ENCODE assay signal across 10 cellular contexts in genomic region chr1:76764638-76765572, GRCh38.
DNase-seq lines count a peak whose midpoint lies in the region; ATAC-seq lines count a peak whose summit lies in the region.
"Had no signal": no experiment of that assay in that cellular context is flagged by ENCODE, and none has a peak within 500 bp of the region (broad histone marks: within the 10 kb centered on the region; RNA-seq: fewer than 3 reads in every experiment).

No MANE protein-coding gene starts in this region.

- ATAC-seq in HG02610 (IDR thresholded peaks at IDR 0.05; ENCODE audit: unreplicated experiment) (no peak), HG02763 (IDR thresholded peaks at IDR 0.05; ENCODE audit: unreplicated experiment) (no peak)

- intact Hi-C loops in posterior cingulate gyrus (cut with DNase I): no loop called here

- in situ Hi-C loops in G401 (cut with HindIII; ENCODE audit: low sequenced_read_pairs): no loop called here

- DNase-seq in G401 (ENCODE audit: low spot score): peak; percentile 19
- DNase-seq in NCI-H446 (lab: John Stamatoyannopoulos, UW): peak; percentile 11 to 36
- peak; percentile 45 to 66 for DNase-seq in dermis microvascular lymphatic vessel endothelial cell (ENCODE audit: low read depth in 2 of 2)
- DNase-seq in posterior cingulate gyrus: peak in 7 of 10 donors; percentile 18 to 83 (median 34)
- DNase-seq in stimulated activated naive CD4-positive, alpha-beta T cell treated with Interleukin-2 at 50 U/mL for 16 hours (lab: John Stamatoyannopoulos, UW): no peak
- DNase-seq in MV-4-11 (lab: John Stamatoyannopoulos, UW): no peak
- DNase-seq: H9; stimulated activated CD4-positive, alpha-beta T cell treated with anti-CD3 and anti-CD28 coated beads, Interleukin-1b, Interleukin-23, amount 100 ng/mL, for 48 hours had no signal

Comparison
In these comparisons a context has a peak if more than half of its experiments do, and no peak if none do; other contexts are left out.
1. DNase-seq: peak in G401 (single experiment), NCI-H446 (2 of 2), dermis microvascular lymphatic vessel endothelial cell (2 of 2) and posterior cingulate gyrus (7 of 10); none in stimulated activated naive CD4-positive, alpha-beta T cell treated with Interleukin-2 at 50 U/mL for 16 hours (single experiment) and MV-4-11 (single experiment).